ENCODE assay signal across 12 cellular contexts in genomic region chr13:66689628-66690027, GRCh38.
DNase-seq lines count a peak whose midpoint lies in the region; ATAC-seq and TF ChIP-seq lines count a peak whose summit lies in the region.
"Had no signal": no experiment of that assay in that cellular context is flagged by ENCODE, and none has a peak within 500 bp of the region (broad histone marks: within the 10 kb centered on the region; RNA-seq: fewer than 3 reads in every experiment).

No MANE protein-coding gene starts in this region.

- peak; percentile 13 for TF ChIP-seq CTCF in fibroblast of the aortic adventitia (IDR thresholded peaks at IDR 0.05; ENCODE audit: insufficient read depth, low read length)
- TF ChIP-seq CTCF in retinal pigment epithelial cell (conservative IDR thresholded peaks at IDR 0.05; ENCODE audit: low read depth, low read length): peak; percentile 20
- no peak for TF ChIP-seq CTCF in left lung (IDR thresholded peaks at IDR 0.05)
- peak in 1 of 2 experiments; percentile 1 for TF ChIP-seq CTCF in Caco-2 (IDR thresholded peaks at IDR 0.05; ENCODE audit: insufficient read depth in 1 of 2, low read depth in 1 of 2, low read length in 1 of 2, severe bottlenecking in 1 of 2, unreplicated experiment in 1 of 2)

- H3K4me3 ChIP-seq in fibroblast of the aortic adventitia (ENCODE audit: low read depth, low read length) (no peak overlapping the region), retinal pigment epithelial cell (ENCODE audit: low read length) (no peak overlapping the region), left lung (no peak overlapping the region), Caco-2 (ENCODE audit: low read depth, low read length) (no peak overlapping the region)
- H3K4me3 ChIP-seq: upper lobe of right lung had no signal

- no peaks in the 10 kb centered on the region for H3K4me1 Mint-ChIP-seq in Caco-2 (ENCODE audit: low read depth, unreplicated experiment)

- no peak overlapping the region for H3K27ac ChIP-seq in left lung
- H3K27ac ChIP-seq: upper lobe of right lung had no signal

- intact Hi-C loops in left lung (cut with DNase I): no loop called here
- intact Hi-C loops in Caco-2 (cut with micrococcal nuclease; ENCODE audit: unreplicated experiment): loop anchor here (10.0 kb wide), 1 partner anchor 535 kb away; no protein-coding TSS in a partner anchor

- CTCF ChIA-PET in Caco-2 (lab: Charles Lee): no interaction called here

- no peaks in the 10 kb centered on the region for H3K27me3 Mint-ChIP-seq in Caco-2 (ENCODE audit: insufficient read depth, unreplicated experiment)
- H3K27me3 Mint-ChIP-seq: activated T-cell treated with anti-CD3 and anti-CD28 coated beads, Interleukin-2, amount 50 U/mL, for 24 hours had no signal

- BruUV-seq in Caco-2 (replicated peaks; lab: Mats Ljungman, UMichigan): no TSS peak

- H3K27me3 ChIP-seq in left lung: no peaks in the 10 kb centered on the region
- H3K27me3 ChIP-seq in Caco-2 (replicated peaks; ENCODE audit: control insufficient read depth, insufficient read depth, low read length): no peaks in the 10 kb centered on the region
- H3K27me3 ChIP-seq: upper lobe of right lung had no signal

- POLR2A ChIA-PET in Caco-2 (lab: Charles Lee): no interaction called here

- no peaks in the 10 kb centered on the region for H3K36me3 Mint-ChIP-seq in Caco-2 (ENCODE audit: insufficient read depth, unreplicated experiment)

- H3K9me3 ChIP-seq in left lung: peaks cover 0 to 13% of the 10 kb centered on the region in 2 donors
- 0 out of 2 replicates have a peak, but pooled peaks cover 3% of the 10 kb centered on the region for H3K9me3 ChIP-seq in Caco-2
- H3K9me3 ChIP-seq: upper lobe of right lung had no signal

- no peaks in the 10 kb centered on the region for H3K36me3 ChIP-seq in left lung
- no peaks in the 10 kb centered on the region for H3K36me3 ChIP-seq in Caco-2 (ENCODE audit: control insufficient read depth, insufficient read depth, low read length)
- H3K36me3 ChIP-seq: upper lobe of right lung had no signal

- no peak overlapping the region for H3K27ac Mint-ChIP-seq in Caco-2 (ENCODE audit: unreplicated experiment)
- H3K27ac Mint-ChIP-seq: activated T-cell treated with anti-CD3 and anti-CD28 coated beads, Interleukin-2, amount 50 U/mL, for 24 hours had no signal

- no peak overlapping the region for H3K4me3 Mint-ChIP-seq in Caco-2 (ENCODE audit: unreplicated experiment)
- H3K4me3 Mint-ChIP-seq: activated T-cell treated with anti-CD3 and anti-CD28 coated beads, Interleukin-2, amount 50 U/mL, for 24 hours had no signal

- peak; percentile 44 for DNase-seq in NCI-H2227 (lab: John Stamatoyannopoulos, UW; ENCODE audit: unreplicated experiment)
- no peak for DNase-seq in NCI-H2227 treated with DMSO at 0.1 percent for 48 hours (lab: John Stamatoyannopoulos, UW)
- DNase-seq in RKO (ENCODE audit: low spot score): peak; percentile 28
- peak; percentile 37 for DNase-seq in fibroblast of the aortic adventitia (ENCODE audit: low read depth)
- no peak for DNase-seq in retinal pigment epithelial cell (ENCODE audit: low read depth)
- DNase-seq in left lung: no peak
- DNase-seq in Caco-2: no peak
- no peak for DNase-seq in effector CD8-positive, alpha-beta T cell (lab: John Stamatoyannopoulos, UW)
- DNase-seq: activated T-cell treated with anti-CD3 and anti-CD28 coated beads, Interleukin-2, amount 50 U/mL, for 24 hours; AML-193; stimulated activated CD4-positive, alpha-beta T cell treated with anti-CD3 and anti-CD28 coated beads, Interleukin-12 subunit alpha, Interleukin-12 subunit beta, amount 100 ng/mL, for 4 hours; upper lobe of right lung had no signal

- peaks cover 5% of the 10 kb centered on the region for H3K9me3 Mint-ChIP-seq in Caco-2 (ENCODE audit: unreplicated experiment)

- H3K4me1 ChIP-seq in left lung (no peaks in the 10 kb centered on the region), Caco-2 (no peaks in the 10 kb centered on the region)
- H3K4me1 ChIP-seq: upper lobe of right lung had no signal

- no peak for ATAC-seq in left lung
- ATAC-seq: upper lobe of right lung had no signal

Comparison
In these comparisons a context has a peak if more than half of its experiments do, and no peak if none do; other contexts are left out.
1. DNase-seq: peak in NCI-H2227 (single experiment), RKO (single experiment) and fibroblast of the aortic adventitia (single experiment); none in NCI-H2227 treated with DMSO at 0.1 percent for 48 hours (single experiment), retinal pigment epithelial cell (single experiment), left lung (0 of 2), Caco-2 (0 of 2) and effector CD8-positive, alpha-beta T cell (single experiment).
2. CTCF ChIP-seq: peak in fibroblast of the aortic adventitia (single experiment) and retinal pigment epithelial cell (single experiment); none in left lung (0 of 2).